Comparison of ENCODE assay signal across 8 cellular contexts in genomic region chr1:33455537-33456301, GRCh38. TPM values are rescaled to one million over a fixed set of nuclear protein-coding genes. Genes with fewer than 3 reads are reported as not detected.
DNase-seq lines count a peak whose midpoint lies in the region; ATAC-seq and TF ChIP-seq lines count a peak whose summit lies in the region.

No MANE protein-coding gene starts in this region.

- H3K4me3 Mint-ChIP-seq in endothelial cell (ENCODE audit: unreplicated experiment) (no peak overlapping the region), type B pancreatic cell (no peak overlapping the region)

- H3K9me3 Mint-ChIP-seq in endothelial cell (ENCODE audit: unreplicated experiment): no peaks in the 10 kb centered on the region
- peaks cover 7% of the 10 kb centered on the region for H3K9me3 Mint-ChIP-seq in type B pancreatic cell

- H3K9me3 ChIP-seq in mesodermal cell (ENCODE audit: control insufficient read depth, low read length): peaks cover 6% of the 10 kb centered on the region

- peak; percentile 57 for DNase-seq in COLO668 (lab: John Stamatoyannopoulos, UW; ENCODE audit: unreplicated experiment)
- DNase-seq in NCI-H1694 treated with DMSO at 0.1 percent for 48 hours (lab: John Stamatoyannopoulos, UW): peak; percentile 79
- DNase-seq in T1000 (lab: John Stamatoyannopoulos, UW): peak; percentile 32
- DNase-seq in endothelial cell (ENCODE audit: low spot score): peak; percentile 52
- DNase-seq in type B pancreatic cell (ENCODE audit: extremely low spot score, unreplicated experiment): no peak

- H3K36me3 ChIP-seq in mesodermal cell (ENCODE audit: control insufficient read depth, insufficient read depth, low read length): no peaks in the 10 kb centered on the region

- peaks cover 43% of the 10 kb centered on the region for H3K4me1 ChIP-seq in mesodermal cell (ENCODE audit: control insufficient read depth, insufficient read depth, low read length, poor library complexity, severe bottlenecking)

- H3K27ac Mint-ChIP-seq in endothelial cell (ENCODE audit: unreplicated experiment) (no peak overlapping the region), type B pancreatic cell (no peak overlapping the region)

- peak; percentile 34 for TF ChIP-seq CTCF in endothelial cell (IDR thresholded peaks at IDR 0.05; ENCODE audit: unreplicated experiment)
- TF ChIP-seq CTCF in type B pancreatic cell (conservative IDR thresholded peaks at IDR 0.05): peak; percentile 74

- WGBS in mesodermal cell (ENCODE audit: insufficient coverage in 2 of 2), 2 experiments: 44 to 65% methylated on average over 4 of the region's 6 CpGs

- no peak overlapping the region for H3K4me3 ChIP-seq in mesodermal cell (ENCODE audit: extremely low read depth, insufficient read depth, low read length, poor library complexity, severe bottlenecking)

- ATAC-seq in GM19328 (IDR thresholded peaks at IDR 0.05; ENCODE audit: unreplicated experiment) (peak; percentile 57), GM18517 (IDR thresholded peaks at IDR 0.05; ENCODE audit: unreplicated experiment) (no peak)

- H3K27me3 Mint-ChIP-seq in endothelial cell (ENCODE audit: unreplicated experiment) (no peaks in the 10 kb centered on the region), type B pancreatic cell (peaks cover 7% of the 10 kb centered on the region)

- H3K27ac ChIP-seq in mesodermal cell (ENCODE audit: low read depth, low read length, severe bottlenecking): peak overlapping the region; percentile 23

- H3K4me1 Mint-ChIP-seq in endothelial cell (ENCODE audit: unreplicated experiment) (peaks cover 24% of the 10 kb centered on the region), type B pancreatic cell (ENCODE audit: unreplicated experiment) (peaks cover 11% of the 10 kb centered on the region)

- no peaks in the 10 kb centered on the region for H3K36me3 Mint-ChIP-seq in endothelial cell (ENCODE audit: low read depth, unreplicated experiment)
- H3K36me3 Mint-ChIP-seq in type B pancreatic cell: no peaks in the 10 kb centered on the region

RNA-seq across cellular contexts. Expression of gene ZSCAN20, which starts 16.7 kb away (rescaled TPM):
- total RNA-seq in endothelial cell (ENCODE audit: unreplicated experiment) (7.3 TPM), type B pancreatic cell (ENCODE audit: low replicate concordance) (6.6 and 8.6 TPM in 2 replicates)
- polyA plus RNA-seq in mesodermal cell (2013, experiment 1 of 2): 4.2 TPM
- 3.3 TPM for polyA plus RNA-seq in mesodermal cell (2013, experiment 2 of 2)

RNA-seq across cellular contexts. Expression of gene PHC2, which starts 24.8 kb away (rescaled TPM):
- total RNA-seq in endothelial cell (ENCODE audit: unreplicated experiment) (177 TPM), type B pancreatic cell (ENCODE audit: low replicate concordance) (80.5 and 106 TPM in 2 replicates)
- polyA plus RNA-seq in mesodermal cell (2013, experiment 1 of 2): 179 TPM
- polyA plus RNA-seq in mesodermal cell (2013, experiment 2 of 2): 133 TPM
